Comparison of ENCODE assay signal across 11 cellular contexts in genomic region chr1:114219247-114219872, GRCh38.
DNase-seq lines count a peak whose midpoint lies in the region; ATAC-seq and TF ChIP-seq lines count a peak whose summit lies in the region.
"Had no signal": no experiment of that assay in that cellular context is flagged by ENCODE, and none has a peak within 500 bp of the region (broad histone marks: within the 10 kb centered on the region; RNA-seq: fewer than 3 reads in every experiment).

No MANE protein-coding gene starts in this region.

- in situ Hi-C loops in transverse colon (cut with MboI; ENCODE audit: low pct_ligation_motif_present in 1 of 4, low pct_unique_long_range_greater_than_20kb in 1 of 4, low sequenced_read_pairs in 3 of 4): no loop called here

- H3K4me1 ChIP-seq in BE2C: no peaks in the 10 kb centered on the region
- peaks cover 8% of the 10 kb centered on the region for H3K4me1 ChIP-seq in neural progenitor cell
- peaks cover 0 to 4% (median 0%) of the 10 kb centered on the region in 4 donors for H3K4me1 ChIP-seq in transverse colon

- H3K4me3 ChIP-seq in BE2C (ENCODE audit: low read depth, low read length): no peak overlapping the region
- no peak overlapping the region for H3K4me3 ChIP-seq in LNCaP clone FGC (ENCODE audit: low read depth, low read length)
- no peak overlapping the region for H3K4me3 ChIP-seq in neural progenitor cell
- no peak overlapping the region for H3K4me3 ChIP-seq in transverse colon

- ATAC-seq in GM19023 (IDR thresholded peaks at IDR 0.05; ENCODE audit: unreplicated experiment) (no peak), HG03439 (IDR thresholded peaks at IDR 0.05; ENCODE audit: unreplicated experiment) (no peak)

- 13 to 37% methylated on average over 4 to 6 of the region's 6 CpGs for WGBS in transverse colon (ENCODE audit: low coverage in 1 of 2), 2 donors

- H3K27ac ChIP-seq in neural progenitor cell (no peak overlapping the region), transverse colon (peak overlapping the region in 1 of 4 donors; percentile 40)

- H3K36me3 ChIP-seq in BE2C (no peaks in the 10 kb centered on the region), neural progenitor cell (no peaks in the 10 kb centered on the region), transverse colon (no peaks in the 10 kb centered on the region)

- intact Hi-C loops in transverse colon (cut with DNase I; ENCODE audit: low total_unique reads): no loop called here

- TF ChIP-seq CTCF in BE2C (IDR thresholded peaks at IDR 0.05; ENCODE audit: low read depth, low read length): peak; percentile 20; the same call in 1 of the 2 replicates
- TF ChIP-seq CTCF in LNCaP clone FGC (IDR thresholded peaks at IDR 0.05; ENCODE audit: control insufficient read depth, extremely low read depth, insufficient read depth): peak; percentile 31
- TF ChIP-seq CTCF in neural progenitor cell (IDR thresholded peaks at IDR 0.05): peak; percentile 47
- no peak for TF ChIP-seq CTCF in transverse colon (IDR thresholded peaks at IDR 0.05)

- H3K27me3 Mint-ChIP-seq in neural progenitor cell (ENCODE audit: insufficient read depth, low read depth): peaks cover 3% of the 10 kb centered on the region

- TF ChIP-seq EP300 in transverse colon (IDR thresholded peaks at IDR 0.05; ENCODE audit: low read depth): no peak

- H3K4me1 Mint-ChIP-seq in neural progenitor cell: peaks cover 20% of the 10 kb centered on the region

- H2AFZ ChIP-seq in neural progenitor cell (replicated peaks): peak overlapping the region; percentile 97

- H3K9me3 Mint-ChIP-seq in neural progenitor cell: no peaks in the 10 kb centered on the region
- H3K9me3 Mint-ChIP-seq: dendritic cell treated with granulocyte-macrophage colony-stimulating factor and Interleukin-4, amounts not matched to agents 40 ng/mL and 50 ng/mL, for 4 days had no signal

- no peak overlapping the region for H3K9ac ChIP-seq in neural progenitor cell

- H3K36me3 Mint-ChIP-seq in neural progenitor cell: no peaks in the 10 kb centered on the region

- no peak overlapping the region for H3K4me3 Mint-ChIP-seq in neural progenitor cell
- H3K4me3 Mint-ChIP-seq: dendritic cell treated with granulocyte-macrophage colony-stimulating factor and Interleukin-4, amounts not matched to agents 40 ng/mL and 50 ng/mL, for 4 days had no signal

- no peak for DNase-seq in BE2C
- no peak for DNase-seq in LNCaP clone FGC (ENCODE audit: low read depth)
- DNase-seq in dermis blood vessel endothelial cell: peak; percentile 5
- DNase-seq in neural progenitor cell (ENCODE audit: low spot score): peak; percentile 53
- no peak for DNase-seq in NCI-H524 treated with DMSO at 0.1 percent for 48 hours (lab: John Stamatoyannopoulos, UW)
- no peak for DNase-seq in transverse colon
- DNase-seq: kidney glomerular epithelial cell; stimulated activated CD4-positive, alpha-beta T cell treated with anti-CD3 and anti-CD28 coated beads, Interleukin-2, amount 100 ng/mL, for 24 hours had no signal

- no peaks in the 10 kb centered on the region for H4K20me1 ChIP-seq in neural progenitor cell (ENCODE audit: low read depth)

- H3K27ac Mint-ChIP-seq in neural progenitor cell: no peak overlapping the region
- H3K27ac Mint-ChIP-seq: dendritic cell treated with granulocyte-macrophage colony-stimulating factor and Interleukin-4, amounts not matched to agents 40 ng/mL and 50 ng/mL, for 4 days had no signal

- peak overlapping the region; percentile 19 for H3K4me2 ChIP-seq in neural progenitor cell

- H3K9me3 ChIP-seq in BE2C (no peaks in the 10 kb centered on the region), neural progenitor cell (ENCODE audit: low read depth) (no peaks in the 10 kb centered on the region), transverse colon (no peaks in the 10 kb centered on the region)

- H3F3A ChIP-seq in neural progenitor cell (ENCODE audit: low read depth): no peaks in the 10 kb centered on the region

- no peaks in the 10 kb centered on the region for H3K79me2 ChIP-seq in neural progenitor cell (ENCODE audit: low read depth)

- TF ChIP-seq POLR2A in transverse colon (IDR thresholded peaks at IDR 0.05): no peak

- peaks cover 4% of the 10 kb centered on the region; the same call in 1 of the 2 replicates for H3K27me3 ChIP-seq in BE2C
- no peaks in the 10 kb centered on the region for H3K27me3 ChIP-seq in neural progenitor cell
- no peaks in the 10 kb centered on the region for H3K27me3 ChIP-seq in transverse colon

Comparison
In these comparisons a context has a peak if more than half of its experiments do, and no peak if none do; other contexts are left out.
1. DNase-seq: peak in dermis blood vessel endothelial cell (single experiment) and neural progenitor cell (single experiment); none in BE2C (single experiment), LNCaP clone FGC (single experiment), NCI-H524 treated with DMSO at 0.1 percent for 48 hours (single experiment) and transverse colon (single experiment).
2. CTCF ChIP-seq: peak in BE2C (single experiment), LNCaP clone FGC (single experiment) and neural progenitor cell (single experiment); none in transverse colon (0 of 5).